ENCODE assay signal across 1 cellular context in genomic region chr4:2413821-2414610, GRCh38.
TF ChIP-seq lines count a peak whose summit lies in the region.

No MANE protein-coding gene starts in this region.

TF ChIP-seq in A549, 52 proteins besides CTCF, POLR2A, EP300 and RAD21 (continued from another document):
- TF ChIP-seq ATOH8 (CRISPR knock-in tag; IDR thresholded peaks at IDR 0.05; ENCODE audit: low read depth) (no peak), RARB (CRISPR knock-in tag; IDR thresholded peaks at IDR 0.05) (no peak), ZC3H11A (IDR thresholded peaks at IDR 0.05) (no peak)
